In genomic region chr11:121453589-121454299, GRCh38 we compare ENCODE assay signal across 13 cellular contexts. TPM values are rescaled to one million over a fixed set of nuclear protein-coding genes. Genes with fewer than 3 reads are reported as not detected.
DNase-seq lines count a peak whose midpoint lies in the region; ATAC-seq and TF ChIP-seq lines count a peak whose summit lies in the region.
"Had no signal": no experiment of that assay in that cellular context is flagged by ENCODE, and none has a peak within 500 bp of the region (broad histone marks: within the 10 kb centered on the region; RNA-seq: fewer than 3 reads in every experiment).

No MANE protein-coding gene starts in this region.

- no peaks in the 10 kb centered on the region for H3K27me3 Mint-ChIP-seq in CD4-positive, CD25-positive, alpha-beta regulatory T cell
- H3K27me3 Mint-ChIP-seq in central memory CD8-positive, alpha-beta T cell: no peaks in the 10 kb centered on the region
- no peaks in the 10 kb centered on the region for H3K27me3 Mint-ChIP-seq in naive thymus-derived CD8-positive, alpha-beta T cell

- peak overlapping the region; percentile 81 for H3K27ac ChIP-seq in CD4-positive, CD25-positive, alpha-beta regulatory T cell (ENCODE audit: insufficient read depth, low read length, poor library complexity, severe bottlenecking)
- H3K27ac ChIP-seq in HL-60 (replicated peaks) (peak overlapping the region; percentile 80), MM.1S (ENCODE audit: low read length) (no peak overlapping the region)

- H3K9me3 Mint-ChIP-seq in CD4-positive, CD25-positive, alpha-beta regulatory T cell: peaks cover 0 to 4% (median 0%) of the 10 kb centered on the region in 7 donors
- no peaks in the 10 kb centered on the region for H3K9me3 Mint-ChIP-seq in central memory CD8-positive, alpha-beta T cell
- no peaks in the 10 kb centered on the region for H3K9me3 Mint-ChIP-seq in naive thymus-derived CD8-positive, alpha-beta T cell

- peak overlapping the region; percentile 93 to 96 (median 95) for H3K27ac Mint-ChIP-seq in CD4-positive, CD25-positive, alpha-beta regulatory T cell
- H3K27ac Mint-ChIP-seq in central memory CD8-positive, alpha-beta T cell (ENCODE audit: low read depth): peak overlapping the region; percentile 95
- H3K27ac Mint-ChIP-seq in naive thymus-derived CD8-positive, alpha-beta T cell: peak overlapping the region; percentile 92 to 99 (median 97)

- no peaks in the 10 kb centered on the region for H3K27me3 ChIP-seq in CD4-positive, CD25-positive, alpha-beta regulatory T cell (ENCODE audit: control insufficient read depth, insufficient read depth, low read length)
- H3K27me3 ChIP-seq in HL-60 (ENCODE audit: insufficient read depth, poor library complexity, severe bottlenecking) (no peaks in the 10 kb centered on the region), MM.1S (replicated peaks; ENCODE audit: insufficient read depth, low read length) (peaks cover 14% of the 10 kb centered on the region)
- H3K27me3 ChIP-seq: thyroid gland had no signal

- H3K4me1 ChIP-seq in CD4-positive, CD25-positive, alpha-beta regulatory T cell (ENCODE audit: control insufficient read depth, insufficient read depth, low read length, poor library complexity, severe bottlenecking): peaks cover 82% of the 10 kb centered on the region
- H3K4me1 ChIP-seq in MM.1S (ENCODE audit: low read length): no peaks in the 10 kb centered on the region

- H3K4me3 ChIP-seq in CD4-positive, CD25-positive, alpha-beta regulatory T cell (ENCODE audit: low read depth, low read length): peak overlapping the region; percentile 99
- H3K4me3 ChIP-seq in HL-60 (replicated peaks; ENCODE audit: insufficient read depth, low read length) (peak overlapping the region; percentile 73), MM.1S (ENCODE audit: low read length) (no peak overlapping the region)
- H3K4me3 ChIP-seq: thyroid gland had no signal

- H3K9me2 ChIP-seq in MM.1S (replicated peaks; ENCODE audit: insufficient read depth, low read length): no peaks in the 10 kb centered on the region

- no peaks in the 10 kb centered on the region for H3K9me3 ChIP-seq in CD4-positive, CD25-positive, alpha-beta regulatory T cell (ENCODE audit: control insufficient read depth in 2 of 2, low read length in 2 of 2)
- H3K9me3 ChIP-seq in MM.1S (replicated peaks; ENCODE audit: insufficient read depth, low read length): no peaks in the 10 kb centered on the region
- H3K9me3 ChIP-seq: left lung, thyroid gland had no signal

- H3F3A ChIP-seq in MM.1S (ENCODE audit: insufficient read depth, low read length): no peaks in the 10 kb centered on the region

- POLR2A ChIA-PET in naive thymus-derived CD8-positive, alpha-beta T cell (lab: Charles Lee): interaction anchor here (0.9 to 6.7 kb wide), 4 partner anchors 9 to 161 kb away, joined by 5 to 63 read pairs (median 6); partner anchors contain the start of gene SC5D

- peaks cover 8% of the 10 kb centered on the region for H3K36me3 ChIP-seq in CD4-positive, CD25-positive, alpha-beta regulatory T cell (ENCODE audit: control insufficient read depth, insufficient read depth, low read length)
- no peaks in the 10 kb centered on the region for H3K36me3 ChIP-seq in MM.1S (replicated peaks; ENCODE audit: insufficient read depth, low read length)
- H3K36me3 ChIP-seq: left lung, thyroid gland had no signal

- H3K4me3 Mint-ChIP-seq in CD4-positive, CD25-positive, alpha-beta regulatory T cell: peak overlapping the region; percentile 97 to 100 (median 100)
- peak overlapping the region; percentile 98 for H3K4me3 Mint-ChIP-seq in central memory CD8-positive, alpha-beta T cell
- peak overlapping the region; percentile 93 to 100 (median 97) for H3K4me3 Mint-ChIP-seq in naive thymus-derived CD8-positive, alpha-beta T cell

- H4K20me1 ChIP-seq in MM.1S (ENCODE audit: insufficient read depth, low read length): no peaks in the 10 kb centered on the region

- H2AFZ ChIP-seq in MM.1S (ENCODE audit: low read length): no peak overlapping the region

- H3K9ac ChIP-seq in MM.1S (ENCODE audit: low read length): no peak overlapping the region

- intact Hi-C loops in Right ventricle myocardium inferior (cut with DNase I): loop anchor here (2.0 kb wide), 2 partner anchors 65 to 81 kb away; no protein-coding TSS in a partner anchor

- H3K79me2 ChIP-seq in MM.1S (ENCODE audit: low read length): no peaks in the 10 kb centered on the region

- H3K4me2 ChIP-seq in MM.1S (ENCODE audit: low read depth, low read length): no peak overlapping the region

- H3K4me1 Mint-ChIP-seq in CD4-positive, CD25-positive, alpha-beta regulatory T cell: peaks cover 26 to 82% (median 73%) of the 10 kb centered on the region in 4 donors
- peaks cover 90% of the 10 kb centered on the region for H3K4me1 Mint-ChIP-seq in central memory CD8-positive, alpha-beta T cell
- H3K4me1 Mint-ChIP-seq in naive thymus-derived CD8-positive, alpha-beta T cell: peaks cover 54 to 90% (median 86%) of the 10 kb centered on the region in 4 donors

- DNase-seq in CD4-positive, CD25-positive, alpha-beta regulatory T cell: no peak
- DNase-seq in HL-60 (ENCODE audit: low read depth in 1 of 2, low spot score in 1 of 2) (peak in 1 of 2 experiments; percentile 33), NCI-H524 (lab: John Stamatoyannopoulos, UW) (no peak), MM.1S (no peak), Right ventricle myocardium inferior (ENCODE audit: missing footprints) (no peak)
- DNase-seq in central memory CD8-positive, alpha-beta T cell (ENCODE audit: low spot score in 2 of 2): no peak
- DNase-seq in naive thymus-derived CD8-positive, alpha-beta T cell: no peak
- DNase-seq: IMR-90, left lung, NCI-H2227 treated with DMSO at 0.1 percent for 48 hours, thyroid gland had no signal

- TF ChIP-seq CTCF in HL-60 (IDR thresholded peaks at IDR 0.05; ENCODE audit: insufficient read depth, low read length) (no peak), MM.1S (IDR thresholded peaks at IDR 0.05; ENCODE audit: low read length) (no peak)

- peaks cover 43% of the 10 kb centered on the region for H3K36me3 Mint-ChIP-seq in CD4-positive, CD25-positive, alpha-beta regulatory T cell
- H3K36me3 Mint-ChIP-seq in central memory CD8-positive, alpha-beta T cell (ENCODE audit: insufficient read depth): peaks cover 38% of the 10 kb centered on the region
- peaks cover 8 to 41% (median 23%) of the 10 kb centered on the region in 3 donors for H3K36me3 Mint-ChIP-seq in naive thymus-derived CD8-positive, alpha-beta T cell

- no peak for ATAC-seq in CD4-positive, CD25-positive, alpha-beta regulatory T cell (ENCODE audit: low read depth in 2 of 2)
- no peak for ATAC-seq in central memory CD8-positive, alpha-beta T cell (replicated peaks; ENCODE audit: extremely low read depth, poor library complexity, severe bottlenecking)
- no peak for ATAC-seq in naive thymus-derived CD8-positive, alpha-beta T cell
- no peak for ATAC-seq in GM18873 (IDR thresholded peaks at IDR 0.05; ENCODE audit: low FRiP score, unreplicated experiment)
- ATAC-seq in Right ventricle myocardium inferior: no peak
- ATAC-seq: esophagus mucosa had no signal

RNA-seq across cellular contexts. Expression of gene SORL1, which starts 1.6 kb away (rescaled TPM):
- 441 TPM for total RNA-seq in CD4-positive, CD25-positive, alpha-beta regulatory T cell
- polyA plus RNA-seq in CD4-positive, CD25-positive, alpha-beta regulatory T cell: 100 to 1,000 TPM; 143 to 169 (median 162) TPM
- total RNA-seq in naive thymus-derived CD8-positive, alpha-beta T cell: 100 to 1,000 TPM; 414 to 419 TPM
- polyA plus RNA-seq in naive thymus-derived CD8-positive, alpha-beta T cell: 100 to 1,000 TPM; 157 to 230 (median 158) TPM
- 6.1 TPM for total RNA-seq in Right ventricle myocardium inferior

Comparison
In these comparisons a context has a peak if more than half of its experiments do, and no peak if none do; other contexts are left out.
1. RNA of gene SORL1, which starts 1.6 kb away (total RNA-seq): 441 TPM in CD4-positive, CD25-positive, alpha-beta regulatory T cell (single experiment) and 414 to 419 TPM in naive thymus-derived CD8-positive, alpha-beta T cell; 6.1 TPM in Right ventricle myocardium inferior (single experiment); every median in the first group is over 10 times any median in the second.
2. Peak in every context shown above with its lines, with median percentiles within 50 percentile points of each other: H3K27ac Mint-ChIP-seq and H3K4me3 Mint-ChIP-seq.